Comparison of ENCODE assay signal across 15 cellular contexts in the genomic region with DNA sequence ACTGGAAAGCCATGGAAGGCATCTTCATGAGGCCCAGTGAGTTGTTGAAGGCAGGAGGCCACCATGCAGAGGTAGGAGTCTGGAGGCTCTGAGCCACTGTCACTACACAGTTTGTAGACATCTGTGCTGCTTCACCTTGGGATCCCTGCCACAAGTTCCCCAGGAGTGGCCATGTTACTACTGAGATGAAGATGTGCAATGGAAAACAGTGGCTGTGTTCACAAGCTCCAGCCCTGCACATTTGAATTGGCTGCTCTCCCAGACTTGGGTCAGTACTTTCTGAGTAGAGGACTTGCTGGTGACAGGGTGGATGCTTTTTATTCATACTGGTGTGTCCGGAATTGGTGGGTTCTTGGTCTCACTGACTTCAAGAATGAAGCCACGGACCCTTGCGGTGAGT.
DNase-seq lines count a peak whose midpoint lies in the region; ATAC-seq lines count a peak whose summit lies in the region.
"Had no signal": no experiment of that assay in that cellular context is flagged by ENCODE, and none has a peak within 500 bp of the region (broad histone marks: within the 10 kb centered on the region; RNA-seq: fewer than 3 reads in every experiment).

No MANE protein-coding gene starts in this region.

- DNase-seq in activated CD4-positive, alpha-beta T cell treated with anti-CD3 and anti-CD28 coated beads for 36 hours, result no peak
- DNase-seq in activated CD4-positive, alpha-beta T cell treated with anti-CD3 and anti-CD28 coated beads, Interleukin-2, amount 10 ng/mL, durations not matched to agents 7 days and 5 days, result no peak
- DNase-seq in RPMI7951 (ENCODE audit: low read depth) (peak; percentile 41), pons (ENCODE audit: low spot score) (peak; percentile 82), NCI-H2171 (lab: John Stamatoyannopoulos, UW) (no peak), mucosa of gallbladder (ENCODE audit: low spot score) (no peak)
- DNase-seq: 8988T, GF-D8, KG1, NCI-H1417 treated with DMSO at 0.1 percent for 48 hours, NCI-H1930, NCI-H446, PC-9 had no signal

- no peak overlapping the region for H3K27ac Mint-ChIP-seq in activated CD4-positive, alpha-beta T cell treated with anti-CD3 and anti-CD28 coated beads for 36 hours
- no peak overlapping the region for H3K27ac Mint-ChIP-seq in activated CD4-positive, alpha-beta T cell treated with anti-CD3 and anti-CD28 coated beads, Interleukin-2, amount 10 ng/mL, durations not matched to agents 7 days and 5 days
- peak overlapping the region; percentile 57 for H3K27ac Mint-ChIP-seq in dendritic cell treated with granulocyte-macrophage colony-stimulating factor and Interleukin-4, amounts not matched to agents 40 ng/mL and 50 ng/mL, for 4 days

- POLR2A ChIA-PET in activated CD4-positive, alpha-beta T cell treated with anti-CD3 and anti-CD28 coated beads for 36 hours (lab: Charles Lee), result no interaction called here
- POLR2A ChIA-PET in activated CD4-positive, alpha-beta T cell treated with anti-CD3 and anti-CD28 coated beads, Interleukin-2, amount 10 ng/mL, durations not matched to agents 7 days and 5 days (lab: Charles Lee), result no interaction called here

- CTCF ChIA-PET in activated CD4-positive, alpha-beta T cell treated with anti-CD3 and anti-CD28 coated beads for 36 hours (lab: Charles Lee), result no interaction called here
- CTCF ChIA-PET in activated CD4-positive, alpha-beta T cell treated with anti-CD3 and anti-CD28 coated beads, Interleukin-2, amount 10 ng/mL, durations not matched to agents 7 days and 5 days (lab: Charles Lee), result interaction anchor here (0.6 to 1.0 kb wide), 2 partner anchors 49 to 1221 kb away, joined by 3 to 4 read pairs; no protein-coding TSS in a partner anchor

- no peaks in the 10 kb centered on the region for H3K36me3 Mint-ChIP-seq in activated CD4-positive, alpha-beta T cell treated with anti-CD3 and anti-CD28 coated beads for 36 hours (ENCODE audit: low read depth)
- H3K36me3 Mint-ChIP-seq in activated CD4-positive, alpha-beta T cell treated with anti-CD3 and anti-CD28 coated beads, Interleukin-2, amount 10 ng/mL, durations not matched to agents 7 days and 5 days (ENCODE audit: low read depth), result peaks cover 22% of the 10 kb centered on the region
- peaks cover 17% of the 10 kb centered on the region for H3K36me3 Mint-ChIP-seq in dendritic cell treated with granulocyte-macrophage colony-stimulating factor and Interleukin-4, amounts not matched to agents 40 ng/mL and 50 ng/mL, for 4 days (ENCODE audit: low read depth)

- H3K9me3 Mint-ChIP-seq in activated CD4-positive, alpha-beta T cell treated with anti-CD3 and anti-CD28 coated beads for 36 hours (ENCODE audit: low read depth), result peaks cover 13% of the 10 kb centered on the region
- peaks cover 15% of the 10 kb centered on the region for H3K9me3 Mint-ChIP-seq in activated CD4-positive, alpha-beta T cell treated with anti-CD3 and anti-CD28 coated beads, Interleukin-2, amount 10 ng/mL, durations not matched to agents 7 days and 5 days
- peaks cover 18% of the 10 kb centered on the region for H3K9me3 Mint-ChIP-seq in dendritic cell treated with granulocyte-macrophage colony-stimulating factor and Interleukin-4, amounts not matched to agents 40 ng/mL and 50 ng/mL, for 4 days

- peak; percentile 16 for ATAC-seq in activated CD4-positive, alpha-beta T cell treated with anti-CD3 and anti-CD28 coated beads for 36 hours
- ATAC-seq in GM18858 (IDR thresholded peaks at IDR 0.05; ENCODE audit: unreplicated experiment), result no peak

- no peak overlapping the region for H3K4me3 Mint-ChIP-seq in activated CD4-positive, alpha-beta T cell treated with anti-CD3 and anti-CD28 coated beads for 36 hours
- no peak overlapping the region for H3K4me3 Mint-ChIP-seq in activated CD4-positive, alpha-beta T cell treated with anti-CD3 and anti-CD28 coated beads, Interleukin-2, amount 10 ng/mL, durations not matched to agents 7 days and 5 days
- no peak overlapping the region for H3K4me3 Mint-ChIP-seq in dendritic cell treated with granulocyte-macrophage colony-stimulating factor and Interleukin-4, amounts not matched to agents 40 ng/mL and 50 ng/mL, for 4 days

- H3K4me1 Mint-ChIP-seq in activated CD4-positive, alpha-beta T cell treated with anti-CD3 and anti-CD28 coated beads for 36 hours, result peaks cover 3% of the 10 kb centered on the region
- peaks cover 18% of the 10 kb centered on the region for H3K4me1 Mint-ChIP-seq in activated CD4-positive, alpha-beta T cell treated with anti-CD3 and anti-CD28 coated beads, Interleukin-2, amount 10 ng/mL, durations not matched to agents 7 days and 5 days
- peaks cover 43% of the 10 kb centered on the region for H3K4me1 Mint-ChIP-seq in dendritic cell treated with granulocyte-macrophage colony-stimulating factor and Interleukin-4, amounts not matched to agents 40 ng/mL and 50 ng/mL, for 4 days (ENCODE audit: low read depth)

- H3K27me3 Mint-ChIP-seq in activated CD4-positive, alpha-beta T cell treated with anti-CD3 and anti-CD28 coated beads for 36 hours, result peaks cover 21% of the 10 kb centered on the region
- H3K27me3 Mint-ChIP-seq in activated CD4-positive, alpha-beta T cell treated with anti-CD3 and anti-CD28 coated beads, Interleukin-2, amount 10 ng/mL, durations not matched to agents 7 days and 5 days, result peaks cover 22% of the 10 kb centered on the region
- H3K27me3 Mint-ChIP-seq in dendritic cell treated with granulocyte-macrophage colony-stimulating factor and Interleukin-4, amounts not matched to agents 40 ng/mL and 50 ng/mL, for 4 days, result peaks cover 2% of the 10 kb centered on the region

- intact Hi-C loops in activated CD4-positive, alpha-beta T cell treated with anti-CD3 and anti-CD28 coated beads for 36 hours (cut with DNase I, micrococcal nuclease), result no loop called here
- intact Hi-C loops in dendritic cell treated with granulocyte-macrophage colony-stimulating factor and Interleukin-4, amounts not matched to agents 40 ng/mL and 50 ng/mL, for 4 days (cut with micrococcal nuclease), result loop anchor here (5.0 kb wide), 3 partner anchors 38 to 88 kb away; a partner anchor contains a TSS

Comparison
In these comparisons a context has a peak if more than half of its experiments do, and no peak if none do; other contexts are left out.
1. DNase-seq: peak in RPMI7951 (single experiment) and pons (single experiment); none in activated CD4-positive, alpha-beta T cell treated with anti-CD3 and anti-CD28 coated beads for 36 hours (single experiment), activated CD4-positive, alpha-beta T cell treated with anti-CD3 and anti-CD28 coated beads, Interleukin-2, amount 10 ng/mL, durations not matched to agents 7 days and 5 days (single experiment), NCI-H2171 (single experiment) and mucosa of gallbladder (single experiment).